In the genomic region with DNA sequence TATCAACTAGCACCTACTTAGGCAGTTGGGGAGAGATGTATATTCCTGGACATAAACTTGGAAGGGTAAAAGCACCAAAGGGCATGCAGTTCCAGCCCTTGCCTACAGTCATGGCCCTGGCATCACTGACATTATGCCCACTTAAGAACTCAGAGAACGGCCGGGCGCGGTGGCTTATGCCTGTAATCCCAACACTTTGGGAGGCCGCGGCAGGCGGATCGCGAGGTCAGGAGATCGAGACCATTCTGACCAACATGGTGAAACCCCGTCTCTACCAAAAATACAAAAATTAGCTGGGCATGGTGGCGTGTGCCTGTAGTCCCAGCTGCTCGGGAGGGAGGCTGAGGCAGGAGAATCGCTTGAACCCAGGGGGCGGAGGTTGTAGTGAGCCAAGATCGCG, we compare ENCODE assay signal across 13 cellular contexts. TPM values are rescaled to one million over a fixed set of nuclear protein-coding genes. Genes with fewer than 3 reads are reported as not detected.
DNase-seq lines count a peak whose midpoint lies in the region; ATAC-seq and TF ChIP-seq lines count a peak whose summit lies in the region.
"Not testable (repeated sequence)": the region's sequence is repeated elsewhere in the genome, so short reads cannot be mapped to it uniquely, and the experiment has no call there.
"Had no signal": no experiment of that assay in that cellular context is flagged by ENCODE, and none has a peak within 500 bp of the region (broad histone marks: within the 10 kb centered on the region; RNA-seq: fewer than 3 reads in every experiment).

No MANE protein-coding gene starts in this region.

- not testable (repeated sequence) for H3K4me3 ChIP-seq in CD4-positive, CD25-positive, alpha-beta regulatory T cell (ENCODE audit: low read depth, low read length); KMS-11 (IDR thresholded peaks at IDR 0.05; ENCODE audit: insufficient read depth, low read depth, low read length); right atrium auricular region; osteoblast (ENCODE audit: insufficient read depth, low read length); upper lobe of right lung

- intact Hi-C loops in upper lobe of right lung (cut with DNase I), result not testable (repeated sequence)

- not testable (repeated sequence) for ATAC-seq in CD4-positive, CD25-positive, alpha-beta regulatory T cell (ENCODE audit: low read depth in 2 of 2); activated T-cell treated with anti-CD3 and anti-CD28 coated beads, Interleukin-2, amount 50 U/mL, for 72 hours (replicated peaks in 1 of 2); upper lobe of right lung

- DNase-seq in CD4-positive, CD25-positive, alpha-beta regulatory T cell; T-helper 2 cell treated with Interferon-gamma antibody and Interleukin-4, amounts not matched to agents 5 μg/mL and 100 μg/mL, for 36 hours (ENCODE audit: low spot score); activated T-cell treated with anti-CD3 and anti-CD28 coated beads, Interleukin-2, amount 50 U/mL, for 72 hours; caudate nucleus (lab: John Stamatoyannopoulos, UW); right atrium auricular region (ENCODE audit: low spot score): not testable (repeated sequence)
- peak; percentile 49 for DNase-seq in osteoblast (ENCODE audit: insufficient read length, low spot score, missing footprints)
- DNase-seq in upper lobe of right lung, result peak; percentile 52

- peak overlapping the region in 2 of 4 donors; percentile 2 to 90 for H3K4me3 Mint-ChIP-seq in CD4-positive, CD25-positive, alpha-beta regulatory T cell
- H3K4me3 Mint-ChIP-seq in T-helper 2 cell treated with Interferon-gamma antibody and Interleukin-4, amounts not matched to agents 5 μg/mL and 100 μg/mL, for 36 hours, result peak overlapping the region; percentile 98
- peak overlapping the region; percentile 96 to 98 for H3K4me3 Mint-ChIP-seq in activated T-cell treated with anti-CD3 and anti-CD28 coated beads, Interleukin-2, amount 50 U/mL, for 72 hours

- TF ChIP-seq CTCF in KMS-11 (conservative IDR thresholded peaks at IDR 0.05; ENCODE audit: low read depth, low read length); right atrium auricular region (IDR thresholded peaks at IDR 0.05); osteoblast (IDR thresholded peaks at IDR 0.05; ENCODE audit: extremely low read depth, low read depth, low read length); upper lobe of right lung (IDR thresholded peaks at IDR 0.05): not testable (repeated sequence)

- H3K4me2 ChIP-seq in KMS-11; osteoblast (ENCODE audit: insufficient read depth, low read length): not testable (repeated sequence)

- H3K9me3 ChIP-seq in CD4-positive, CD25-positive, alpha-beta regulatory T cell (ENCODE audit: control insufficient read depth in 2 of 2, low read length in 2 of 2); right atrium auricular region; osteoblast (ENCODE audit: low read depth, low read length); upper lobe of right lung: not testable (repeated sequence)

- H3K9ac ChIP-seq in KMS-11, result not testable (repeated sequence)

- not testable (repeated sequence) for H4K20me1 ChIP-seq in KMS-11 (ENCODE audit: insufficient read depth); osteoblast (ENCODE audit: insufficient read depth, low read length)

- H3K4me1 Mint-ChIP-seq in CD4-positive, CD25-positive, alpha-beta regulatory T cell, result peaks cover 25 to 54% (median 38%) of the 10 kb centered on the region in 4 donors
- peaks cover 52% of the 10 kb centered on the region for H3K4me1 Mint-ChIP-seq in T-helper 2 cell treated with Interferon-gamma antibody and Interleukin-4, amounts not matched to agents 5 μg/mL and 100 μg/mL, for 36 hours (ENCODE audit: low read depth)
- H3K4me1 Mint-ChIP-seq in activated T-cell treated with anti-CD3 and anti-CD28 coated beads, Interleukin-2, amount 50 U/mL, for 72 hours (ENCODE audit: low read depth), result peaks cover 77% of the 10 kb centered on the region

- H2AFZ ChIP-seq in KMS-11 (ENCODE audit: low read depth), result peak overlapping the region; percentile 97; the same call in 1 of the 2 replicates
- H2AFZ ChIP-seq in osteoblast (ENCODE audit: low read length), result not testable (repeated sequence)

- not testable (repeated sequence) for H3K79me2 ChIP-seq in KMS-11 (ENCODE audit: insufficient read depth, low read depth); osteoblast (ENCODE audit: insufficient read depth, low read length)

- not testable (repeated sequence) for H3K27me3 Mint-ChIP-seq in CD4-positive, CD25-positive, alpha-beta regulatory T cell; T-helper 2 cell treated with Interferon-gamma antibody and Interleukin-4, amounts not matched to agents 5 μg/mL and 100 μg/mL, for 36 hours (ENCODE audit: low read depth); activated T-cell treated with anti-CD3 and anti-CD28 coated beads, Interleukin-2, amount 50 U/mL, for 72 hours (ENCODE audit: low read depth)

- H3K36me3 ChIP-seq in CD4-positive, CD25-positive, alpha-beta regulatory T cell (ENCODE audit: control insufficient read depth, insufficient read depth, low read length); KMS-11 (ENCODE audit: insufficient read depth); right atrium auricular region; osteoblast (ENCODE audit: insufficient read depth, low read length); upper lobe of right lung: not testable (repeated sequence)

- not testable (repeated sequence) for H3K27me3 ChIP-seq in CD4-positive, CD25-positive, alpha-beta regulatory T cell (ENCODE audit: control insufficient read depth, insufficient read depth, low read length); KMS-11 (ENCODE audit: insufficient read depth, low read depth); right atrium auricular region; osteoblast (ENCODE audit: insufficient read depth, low read length); upper lobe of right lung

- not testable (repeated sequence) for H3K27ac ChIP-seq in CD4-positive, CD25-positive, alpha-beta regulatory T cell (ENCODE audit: insufficient read depth, low read length, poor library complexity, severe bottlenecking); KMS-11; osteoblast (ENCODE audit: low read depth, low read length); upper lobe of right lung
- H3K27ac ChIP-seq in caudate nucleus (ENCODE audit: low read depth, low read length), result peak overlapping the region; percentile 99
- peak overlapping the region; percentile 96 to 97 for H3K27ac ChIP-seq in right atrium auricular region

- peaks cover 47% of the 10 kb centered on the region for H3K4me1 ChIP-seq in CD4-positive, CD25-positive, alpha-beta regulatory T cell (ENCODE audit: control insufficient read depth, insufficient read depth, low read length, poor library complexity, severe bottlenecking)
- H3K4me1 ChIP-seq in KMS-11 (ENCODE audit: low read depth, poor library complexity, severe bottlenecking) (peaks cover 29% of the 10 kb centered on the region), right atrium auricular region (peaks cover 0 to 13% of the 10 kb centered on the region in 2 donors), osteoblast (ENCODE audit: insufficient read depth, low read length) (peaks cover 29% of the 10 kb centered on the region)
- not testable (repeated sequence) for H3K4me1 ChIP-seq in upper lobe of right lung

- H3K27ac Mint-ChIP-seq in CD4-positive, CD25-positive, alpha-beta regulatory T cell, result peak overlapping the region in 2 of 3 donors; percentile 99 to 100
- not testable (repeated sequence) for H3K27ac Mint-ChIP-seq in T-helper 2 cell treated with Interferon-gamma antibody and Interleukin-4, amounts not matched to agents 5 μg/mL and 100 μg/mL, for 36 hours; activated T-cell treated with anti-CD3 and anti-CD28 coated beads, Interleukin-2, amount 50 U/mL, for 72 hours

- H3K9me3 Mint-ChIP-seq in CD4-positive, CD25-positive, alpha-beta regulatory T cell; T-helper 2 cell treated with Interferon-gamma antibody and Interleukin-4, amounts not matched to agents 5 μg/mL and 100 μg/mL, for 36 hours; activated T-cell treated with anti-CD3 and anti-CD28 coated beads, Interleukin-2, amount 50 U/mL, for 72 hours: not testable (repeated sequence)

- H3K36me3 Mint-ChIP-seq in CD4-positive, CD25-positive, alpha-beta regulatory T cell; T-helper 2 cell treated with Interferon-gamma antibody and Interleukin-4, amounts not matched to agents 5 μg/mL and 100 μg/mL, for 36 hours (ENCODE audit: low read depth): not testable (repeated sequence)
- peaks cover 3 to 19% of the 10 kb centered on the region in 2 donors for H3K36me3 Mint-ChIP-seq in activated T-cell treated with anti-CD3 and anti-CD28 coated beads, Interleukin-2, amount 50 U/mL, for 72 hours (ENCODE audit: insufficient read depth in 2 of 2)

RNA-seq across cellular contexts. Expression of a gene that starts 1.1 kb away (rescaled TPM):
- total RNA-seq in CD4-positive, CD25-positive, alpha-beta regulatory T cell, result 8.2 TPM
- polyA plus RNA-seq in CD4-positive, CD25-positive, alpha-beta regulatory T cell, result 1 to 10 TPM; 4.0 to 9.0 (median 5.1) TPM
- total RNA-seq in activated T-cell treated with anti-CD3 and anti-CD28 coated beads, Interleukin-2, amount 50 U/mL, for 72 hours, result 10 to 100 TPM; 46.1 to 73.7 TPM
- 1 to 10 TPM; 5.9 to 8.5 TPM for total RNA-seq in right atrium auricular region
- total RNA-seq in osteoblast, result 12.4 and 16.3 TPM in 2 replicates
- total RNA-seq in upper lobe of right lung, result 11.9 TPM

RNA-seq across cellular contexts. Expression of a gene that starts 22.1 kb away (rescaled TPM):
- total RNA-seq in CD4-positive, CD25-positive, alpha-beta regulatory T cell, result 0.64 TPM
- polyA plus RNA-seq in CD4-positive, CD25-positive, alpha-beta regulatory T cell, result 1 to 10 TPM in 1 of 4 donors, under 1 TPM in 2, not detected in 1; 0.23 to 1.6 (median 0.92) TPM
- total RNA-seq in activated T-cell treated with anti-CD3 and anti-CD28 coated beads, Interleukin-2, amount 50 U/mL, for 72 hours, result 1 to 10 TPM; 1.2 to 1.4 TPM
- 10 to 100 TPM; 30.1 to 35.4 TPM for total RNA-seq in right atrium auricular region
- total RNA-seq in osteoblast, result 0.36 TPM in 1 of 2 replicates, not detected in the other
- 47.2 TPM for total RNA-seq in upper lobe of right lung
- total RNA-seq: GM23248, NCI-H460, OCI-LY7 had no signal

RNA-seq across cellular contexts. Expression of a gene that starts 30.4 kb away (rescaled TPM):
- total RNA-seq in CD4-positive, CD25-positive, alpha-beta regulatory T cell, result 0.54 TPM
- 1 to 10 TPM in 1 of 4 donors, under 1 TPM in 3; 0.08 to 1.9 (median 0.73) TPM for polyA plus RNA-seq in CD4-positive, CD25-positive, alpha-beta regulatory T cell
- under 1 TPM; 0.22 to 0.35 TPM for total RNA-seq in activated T-cell treated with anti-CD3 and anti-CD28 coated beads, Interleukin-2, amount 50 U/mL, for 72 hours
- total RNA-seq in right atrium auricular region (not detected), osteoblast (not detected in 2 replicates), upper lobe of right lung (not detected)
- total RNA-seq: GM23248, H7, NCI-H460, OCI-LY7 had no signal
- polyA plus RNA-seq: BJ, GM23248 had no signal

RNA-seq across cellular contexts. Expression of a gene that starts 36.5 kb away (rescaled TPM):
- total RNA-seq in CD4-positive, CD25-positive, alpha-beta regulatory T cell, result 4.4 TPM
- 1 to 10 TPM; 5.5 to 6.8 (median 6.1) TPM for polyA plus RNA-seq in CD4-positive, CD25-positive, alpha-beta regulatory T cell
- 1 to 10 TPM; 3.3 to 3.5 TPM for total RNA-seq in activated T-cell treated with anti-CD3 and anti-CD28 coated beads, Interleukin-2, amount 50 U/mL, for 72 hours
- total RNA-seq in right atrium auricular region, result 10 to 100 TPM in 1 of 2 donors, 1 to 10 TPM in 1; 9.5 to 29.7 TPM
- 2.9 and 3.6 TPM in 2 replicates for total RNA-seq in osteoblast
- 4.5 TPM for total RNA-seq in upper lobe of right lung

RNA-seq across cellular contexts. Expression of a gene that starts 42.1 kb away (rescaled TPM):
- total RNA-seq in CD4-positive, CD25-positive, alpha-beta regulatory T cell, result 295 TPM
- polyA plus RNA-seq in CD4-positive, CD25-positive, alpha-beta regulatory T cell, result 100 to 1,000 TPM; 131 to 177 (median 158) TPM
- total RNA-seq in activated T-cell treated with anti-CD3 and anti-CD28 coated beads, Interleukin-2, amount 50 U/mL, for 72 hours, result 100 to 1,000 TPM in 1 of 2 donors, 10 to 100 TPM in 1; 98.6 to 230 TPM
- total RNA-seq in right atrium auricular region (100 to 1,000 TPM in 1 of 2 donors, 10 to 100 TPM in 1; 80.0 to 123 TPM), osteoblast (46.3 and 48.3 TPM in 2 replicates), upper lobe of right lung (102 TPM)

Comparison
In these comparisons a context has a peak if more than half of its experiments do, and no peak if none do; other contexts are left out.
1. RNA of a gene that starts 22.1 kb away (total RNA-seq): 47.2 TPM in upper lobe of right lung (single experiment) and 30.1 to 35.4 TPM in right atrium auricular region; 1.2 to 1.4 TPM in activated T-cell treated with anti-CD3 and anti-CD28 coated beads, Interleukin-2, amount 50 U/mL, for 72 hours, 0.64 TPM in CD4-positive, CD25-positive, alpha-beta regulatory T cell (single experiment) and 0.36 TPM in osteoblast; every median in the first group is over 10 times any median in the second.